Comparison of ENCODE assay signal across 1 cellular context in genomic region chr1:156664046-156664948, GRCh38.
TF ChIP-seq lines count a peak whose summit lies in the region.

No MANE protein-coding gene starts in this region.

TF ChIP-seq in GM23338, 12 proteins besides CTCF, POLR2A, EP300 and RAD21:
- TF ChIP-seq ETS1 (IDR thresholded peaks at IDR 0.05): no peak
- no peak for TF ChIP-seq REST (IDR thresholded peaks at IDR 0.05; ENCODE audit: unreplicated experiment)
- TF ChIP-seq ZNF331 (CRISPR knock-in tag; IDR thresholded peaks at IDR 0.05; ENCODE audit: low read depth): no peak
- TF ChIP-seq STAT1 (IDR thresholded peaks at IDR 0.05; ENCODE audit: unreplicated experiment): no peak
- no peak for TF ChIP-seq ZNF114 (CRISPR knock-in tag; IDR thresholded peaks at IDR 0.05)
